ENCODE assay signal across 8 cellular contexts in the genomic region with DNA sequence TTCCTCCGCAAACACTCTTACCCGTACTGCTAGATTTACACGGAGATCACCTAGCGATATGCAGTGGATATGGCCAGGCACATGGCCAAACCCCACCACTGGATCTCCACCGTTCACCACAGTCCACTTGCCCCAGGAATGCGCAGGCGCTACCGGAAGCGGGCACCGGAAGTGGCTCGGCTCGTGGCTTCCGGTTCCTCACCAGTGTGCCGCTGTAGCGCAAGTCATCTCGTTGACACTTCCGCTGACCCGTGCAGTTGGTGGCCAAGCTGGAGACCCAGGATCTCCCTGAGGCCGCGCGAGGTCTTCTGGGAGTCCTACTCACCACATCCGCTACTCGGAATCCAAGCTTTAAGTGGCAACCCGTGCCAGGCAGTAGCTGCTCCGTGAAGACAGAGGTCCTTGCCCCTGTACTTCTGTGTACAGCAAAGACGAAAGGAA. TPM values are rescaled to one million over a fixed set of nuclear protein-coding genes. Genes with fewer than 3 reads are reported as not detected.
DNase-seq lines count a peak whose midpoint lies in the region; ATAC-seq, FAIRE-seq and TF ChIP-seq lines count a peak whose summit lies in the region.

No MANE protein-coding gene starts in this region.

- peaks cover 0 to 25% (median 6%) of the 10 kb centered on the region in 11 donors for H3K9me3 Mint-ChIP-seq in naive thymus-derived CD4-positive, alpha-beta T cell
- no peaks in the 10 kb centered on the region for H3K9me3 Mint-ChIP-seq in endothelial cell (ENCODE audit: unreplicated experiment)

- H3K36me3 ChIP-seq in BJ (ENCODE audit: control insufficient read depth, insufficient read depth, low read length) (peaks cover 2% of the 10 kb centered on the region), testis (ENCODE audit: low read depth, missing control alignments) (no peaks in the 10 kb centered on the region)
- H3K36me3 ChIP-seq in naive thymus-derived CD4-positive, alpha-beta T cell (ENCODE audit: control insufficient read depth in 2 of 3, insufficient read depth in 3 of 3, low read length in 3 of 3) = peaks cover 0 to 8% (median 0%) of the 10 kb centered on the region in 3 experiments

- ATAC-seq in T-helper 17 cell (peak; percentile 65), GM18861 (IDR thresholded peaks at IDR 0.05; ENCODE audit: unreplicated experiment) (no peak)
- peak; percentile 87 for ATAC-seq in naive thymus-derived CD4-positive, alpha-beta T cell

- H3K27ac Mint-ChIP-seq in T-helper 17 cell = peak overlapping the region; percentile 32
- H3K27ac Mint-ChIP-seq in naive thymus-derived CD4-positive, alpha-beta T cell = peak overlapping the region; percentile 31 to 88 (median 69)
- H3K27ac Mint-ChIP-seq in endothelial cell (ENCODE audit: unreplicated experiment) = no peak overlapping the region

- no peaks in the 10 kb centered on the region for H3K9me3 ChIP-seq in T-helper 17 cell (ENCODE audit: control insufficient read depth, low read length, poor library complexity, severe bottlenecking)
- no peaks in the 10 kb centered on the region for H3K9me3 ChIP-seq in naive thymus-derived CD4-positive, alpha-beta T cell (ENCODE audit: control insufficient read depth in 2 of 3, low read length in 3 of 3)
- H3K9me3 ChIP-seq in testis = no peaks in the 10 kb centered on the region

- CTCF ChIA-PET in BJ (lab: Yijun Ruan, JAX) = no interaction called here
- CTCF ChIA-PET in naive thymus-derived CD4-positive, alpha-beta T cell (lab: Charles Lee) = interaction anchor here (0.7 kb wide), 1 partner anchor 1170 kb away, joined by 3 read pairs; no protein-coding TSS in a partner anchor

- DNase-seq in BJ (ENCODE audit: low read depth) = no peak
- peak in 1 of 3 donors; percentile 12 for DNase-seq in T-helper 17 cell
- peak; percentile 23 for DNase-seq in astrocyte of the spinal cord (ENCODE audit: low read depth, low spot score)
- peak; percentile 10 to 66 (median 26) for DNase-seq in naive thymus-derived CD4-positive, alpha-beta T cell
- DNase-seq in testis = peak; percentile 88
- no peak for DNase-seq in endothelial cell (ENCODE audit: low spot score)
- no peak for DNase-seq in HTR-8/SVneo (ENCODE audit: insufficient read length, low spot score)

- H3K4me1 ChIP-seq in naive thymus-derived CD4-positive, alpha-beta T cell (ENCODE audit: control insufficient read depth in 2 of 2, insufficient read depth in 2 of 2, low read length in 2 of 2) = peaks cover 0 to 7% of the 10 kb centered on the region in 2 donors
- peaks cover 8% of the 10 kb centered on the region for H3K4me1 ChIP-seq in testis

- no peak for FAIRE-seq in HTR-8/SVneo (lab: Jason Lieb, UNC)

- peaks cover 2% of the 10 kb centered on the region for H3K36me3 Mint-ChIP-seq in T-helper 17 cell (ENCODE audit: low read depth)
- H3K36me3 Mint-ChIP-seq in naive thymus-derived CD4-positive, alpha-beta T cell = peaks cover 0 to 47% (median 27%) of the 10 kb centered on the region in 5 donors
- H3K36me3 Mint-ChIP-seq in endothelial cell (ENCODE audit: low read depth, unreplicated experiment) = peaks cover 8% of the 10 kb centered on the region

- H3K27me3 ChIP-seq in BJ (ENCODE audit: control insufficient read depth, insufficient read depth, low read length) (no peaks in the 10 kb centered on the region; the same call in 1 of the 2 replicates), testis (no peaks in the 10 kb centered on the region)
- H3K27me3 ChIP-seq in naive thymus-derived CD4-positive, alpha-beta T cell (ENCODE audit: control insufficient read depth in 2 of 2, insufficient read depth in 2 of 2, low read length in 2 of 2) = no peaks in the 10 kb centered on the region

- 51 to 73% methylated on average over 23 to 26 of the region's 26 CpGs for WGBS in testis, 2 donors

- no peak overlapping the region for H3K27ac ChIP-seq in naive thymus-derived CD4-positive, alpha-beta T cell (ENCODE audit: low read depth, low read length)
- no peak overlapping the region for H3K27ac ChIP-seq in testis

- intact Hi-C loops in naive thymus-derived CD4-positive, alpha-beta T cell (cut with micrococcal nuclease) = no loop called here
- intact Hi-C loops in testis (cut with DNase I; ENCODE audit: low total_unique reads) = no loop called here

- POLR2A ChIA-PET in BJ (lab: Charles Lee) = no interaction called here
- POLR2A ChIA-PET in naive thymus-derived CD4-positive, alpha-beta T cell (lab: Charles Lee) = interaction anchor here (0.7 to 1.6 kb wide), 3 partner anchors 31 to 149 kb away, joined by 3 to 4 read pairs (median 3); a partner anchor contains a TSS

- TF ChIP-seq CTCF in BJ (IDR thresholded peaks at IDR 0.05; ENCODE audit: insufficient read depth, low read depth, low read length) = no peak
- TF ChIP-seq CTCF in astrocyte of the spinal cord (IDR thresholded peaks at IDR 0.05; ENCODE audit: low read depth, low read length) = no peak
- TF ChIP-seq CTCF in testis (IDR thresholded peaks at IDR 0.05) = no peak
- no peak for TF ChIP-seq CTCF in endothelial cell (IDR thresholded peaks at IDR 0.05; ENCODE audit: unreplicated experiment)

- peak overlapping the region; percentile 35 for H3K4me3 ChIP-seq in BJ (ENCODE audit: low read depth, low read length)
- H3K4me3 ChIP-seq in astrocyte of the spinal cord (ENCODE audit: low read depth, low read length) = peak overlapping the region; percentile 31
- H3K4me3 ChIP-seq in naive thymus-derived CD4-positive, alpha-beta T cell (ENCODE audit: low read length) = no peak overlapping the region
- H3K4me3 ChIP-seq in testis = peak overlapping the region; percentile 37 to 51

- in situ Hi-C loops in astrocyte of the spinal cord (cut with HindIII; ENCODE audit: low sequenced_read_pairs) = no loop called here

- no peak for TF ChIP-seq POLR2A in testis (IDR thresholded peaks at IDR 0.05)

- H3K4me3 Mint-ChIP-seq in T-helper 17 cell = peak overlapping the region; percentile 49
- peak overlapping the region in 9 of 10 donors; percentile 33 to 81 (median 66) for H3K4me3 Mint-ChIP-seq in naive thymus-derived CD4-positive, alpha-beta T cell
- no peak overlapping the region for H3K4me3 Mint-ChIP-seq in endothelial cell (ENCODE audit: unreplicated experiment)

- H3K27me3 Mint-ChIP-seq in T-helper 17 cell (no peaks in the 10 kb centered on the region), endothelial cell (ENCODE audit: unreplicated experiment) (no peaks in the 10 kb centered on the region)
- H3K27me3 Mint-ChIP-seq in naive thymus-derived CD4-positive, alpha-beta T cell = no peaks in the 10 kb centered on the region

- H3K4me1 Mint-ChIP-seq in T-helper 17 cell (peaks cover 4% of the 10 kb centered on the region), endothelial cell (ENCODE audit: unreplicated experiment) (no peaks in the 10 kb centered on the region)
- H3K4me1 Mint-ChIP-seq in naive thymus-derived CD4-positive, alpha-beta T cell = peaks cover 10 to 33% (median 22%) of the 10 kb centered on the region in 7 donors

RNA-seq across cellular contexts. Expression of a gene that starts 11.5 kb away (rescaled TPM):
- polyA plus RNA-seq in BJ (2011; rRNA removed) = 0.93 and 1.5 TPM in 2 replicates
- polyA minus RNA-seq in BJ (2011; rRNA and poly(A)+ RNA removed) = 1.4 and 2.0 TPM in 2 replicates
- 1 to 10 TPM; 3.0 to 3.2 TPM for total RNA-seq in T-helper 17 cell
- 1 to 10 TPM; 2.2 to 5.9 (median 3.8) TPM for total RNA-seq in naive thymus-derived CD4-positive, alpha-beta T cell
- 1 to 10 TPM; 1.7 to 2.1 TPM for polyA plus RNA-seq in naive thymus-derived CD4-positive, alpha-beta T cell
- total RNA-seq in testis = 10 to 100 TPM in 1 of 2 donors, 1 to 10 TPM in 1; 9.1 to 11.0 TPM
- 6.9 TPM for polyA plus RNA-seq in testis (ENCODE audit: insufficient read depth, low read depth, low replicate concordance)
- 5.7 TPM for total RNA-seq in endothelial cell (ENCODE audit: unreplicated experiment)

RNA-seq across cellular contexts. Expression of a gene that starts 11.7 kb away (rescaled TPM):
- 21.7 and 30.7 TPM in 2 replicates for polyA plus RNA-seq in BJ (2011; rRNA removed)
- polyA minus RNA-seq in BJ (2011; rRNA and poly(A)+ RNA removed) = 23.6 and 24.9 TPM in 2 replicates
- 10 to 100 TPM; 34.8 to 44.5 TPM for total RNA-seq in T-helper 17 cell
- total RNA-seq in naive thymus-derived CD4-positive, alpha-beta T cell = 10 to 100 TPM; 38.7 to 63.7 (median 55.3) TPM
- 10 to 100 TPM; 41.2 to 58.9 TPM for polyA plus RNA-seq in naive thymus-derived CD4-positive, alpha-beta T cell
- total RNA-seq in testis = 100 to 1,000 TPM in 1 of 2 donors, 10 to 100 TPM in 1; 99.2 to 120 TPM
- 61.8 TPM for polyA plus RNA-seq in testis (ENCODE audit: insufficient read depth, low read depth, low replicate concordance)
- 75.5 TPM for total RNA-seq in endothelial cell (ENCODE audit: unreplicated experiment)

RNA-seq across cellular contexts. Expression of a gene that starts 30.8 kb away (rescaled TPM):
- polyA plus RNA-seq in BJ (2011; rRNA removed) = 10.0 and 10.6 TPM in 2 replicates
- 4.6 and 7.5 TPM in 2 replicates for polyA minus RNA-seq in BJ (2011; rRNA and poly(A)+ RNA removed)
- total RNA-seq in T-helper 17 cell = 1 to 10 TPM; 4.4 to 5.4 TPM
- total RNA-seq in naive thymus-derived CD4-positive, alpha-beta T cell = 10 to 100 TPM in 3 of 5 experiments, 1 to 10 TPM in 2; 4.7 to 22.8 (median 13.5) TPM
- 10 to 100 TPM; 11.0 to 26.4 TPM for polyA plus RNA-seq in naive thymus-derived CD4-positive, alpha-beta T cell
- total RNA-seq in testis = 10 to 100 TPM; 18.3 to 23.2 TPM
- polyA plus RNA-seq in testis (ENCODE audit: insufficient read depth, low read depth, low replicate concordance) = 19.2 TPM
- 10.3 TPM for total RNA-seq in endothelial cell (ENCODE audit: unreplicated experiment)

RNA-seq across cellular contexts. Expression of a gene that starts 31.0 kb away (rescaled TPM):
- polyA plus RNA-seq in BJ (2011; rRNA removed) = 13.8 and 14.0 TPM in 2 replicates
- polyA minus RNA-seq in BJ (2011; rRNA and poly(A)+ RNA removed) = 5.6 and 6.2 TPM in 2 replicates
- 1 to 10 TPM; 5.9 to 6.3 TPM for total RNA-seq in T-helper 17 cell
- 10 to 100 TPM in 4 of 5 experiments, 1 to 10 TPM in 1; 9.7 to 31.1 (median 19.0) TPM for total RNA-seq in naive thymus-derived CD4-positive, alpha-beta T cell
- 10 to 100 TPM; 14.6 to 24.3 TPM for polyA plus RNA-seq in naive thymus-derived CD4-positive, alpha-beta T cell
- 10 to 100 TPM; 13.4 to 19.1 TPM for total RNA-seq in testis
- polyA plus RNA-seq in testis (ENCODE audit: insufficient read depth, low read depth, low replicate concordance) = 21.0 TPM
- 16.6 TPM for total RNA-seq in endothelial cell (ENCODE audit: unreplicated experiment)

Comparison
In these comparisons a context has a peak if more than half of its experiments do, and no peak if none do; other contexts are left out.
1. DNase-seq: peak in astrocyte of the spinal cord (single experiment), naive thymus-derived CD4-positive, alpha-beta T cell (9 of 9) and testis (single experiment); none in BJ (single experiment), endothelial cell (single experiment) and HTR-8/SVneo (single experiment).